In the genomic region with DNA sequence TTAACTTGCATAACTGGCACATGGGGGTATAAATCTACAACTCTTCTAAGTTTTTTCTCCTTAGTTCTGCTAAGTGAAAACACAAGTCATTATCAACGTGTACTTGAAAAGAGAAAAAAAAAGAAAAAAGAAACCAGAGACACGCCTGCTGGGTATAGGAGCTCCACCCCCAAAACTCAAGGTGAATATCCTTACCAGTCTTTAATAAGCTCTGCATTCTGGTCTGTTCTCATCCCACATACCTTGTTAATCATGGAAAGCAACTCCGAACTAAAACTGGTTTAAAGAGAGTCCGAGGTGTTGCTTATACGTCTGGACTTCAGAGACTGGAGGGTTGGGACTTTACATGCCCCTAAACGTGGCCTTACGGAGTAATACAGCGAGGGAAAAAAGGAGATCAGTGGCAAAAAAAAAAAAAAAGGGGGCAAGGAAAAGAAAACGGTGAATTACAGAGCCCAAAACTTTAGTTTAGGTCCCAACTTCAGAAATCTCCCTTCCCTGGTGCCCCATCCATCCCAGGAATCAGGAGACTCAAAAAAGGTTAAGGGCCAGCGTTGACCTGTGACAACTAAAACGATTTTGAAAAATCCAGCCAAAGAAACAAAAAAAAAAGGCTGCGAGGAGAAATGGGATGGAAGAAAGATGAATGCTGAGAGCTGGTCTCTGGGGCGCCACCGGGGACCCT, we compare ENCODE assay signal across 8 cellular contexts. TPM values are rescaled to one million over a fixed set of nuclear protein-coding genes. Genes with fewer than 3 reads are reported as not detected.
DNase-seq lines count a peak whose midpoint lies in the region; ATAC-seq and TF ChIP-seq lines count a peak whose summit lies in the region.

No MANE protein-coding gene starts in this region.

- no peak for ATAC-seq in heart left ventricle
- no peak for ATAC-seq in left ventricle myocardium superior
- ATAC-seq in HG02759 (IDR thresholded peaks at IDR 0.05; ENCODE audit: unreplicated experiment): peak; percentile 10

- peak overlapping the region; percentile 33 to 98 (median 93) for H3K27ac ChIP-seq in heart left ventricle

- peak overlapping the region; percentile 95 for H3K9ac ChIP-seq in adipocyte (ENCODE audit: low read length)

- TF ChIP-seq POLR2A in heart left ventricle (IDR thresholded peaks at IDR 0.05): no peak

- no peak for TF ChIP-seq CTCF in heart left ventricle (IDR thresholded peaks at IDR 0.05)

- H3K36me3 ChIP-seq in heart left ventricle (peaks cover 0 to 4% (median 0%) of the 10 kb centered on the region in 9 donors), adipocyte (ENCODE audit: control insufficient read depth, insufficient read depth, low read length, severe bottlenecking) (no peaks in the 10 kb centered on the region)

- H3K4me1 ChIP-seq in heart left ventricle (peaks cover 0 to 46% (median 30%) of the 10 kb centered on the region in 12 donors), adipocyte (ENCODE audit: control insufficient read depth, insufficient read depth, low read length) (peaks cover 25% of the 10 kb centered on the region)

- no peaks in the 10 kb centered on the region for H3K9me3 ChIP-seq in heart left ventricle
- H3K9me3 ChIP-seq in adipocyte (ENCODE audit: control insufficient read depth, low read length): no peaks in the 10 kb centered on the region

- peak overlapping the region; percentile 63 to 90 (median 78) for H3K4me3 ChIP-seq in heart left ventricle
- peak overlapping the region; percentile 89 for H3K4me3 ChIP-seq in adipocyte (ENCODE audit: low read length)

- intact Hi-C loops in heart left ventricle (cut with DNase I) (loop anchor here in 7 of 10 donors (2.0 to 10.0 kb wide), 13 partner anchors 71 to 808 kb away; a partner anchor contains a TSS), left ventricle myocardium superior (cut with micrococcal nuclease) (loop anchor here (5.0 kb wide), 1 partner anchor 521 kb away; a partner anchor contains a TSS)

- H3K27me3 ChIP-seq in heart left ventricle (no peaks in the 10 kb centered on the region), adipocyte (replicated peaks; ENCODE audit: control insufficient read depth, insufficient read depth, low read length) (no peaks in the 10 kb centered on the region)

- 1 to 4% (median 2%) methylated on average over 14 of the region's 14 CpGs for WGBS in heart left ventricle, 4 donors

- DNase-seq in heart left ventricle (no peak), left ventricle myocardium superior (no peak), NCI-H82 (lab: John Stamatoyannopoulos, UW) (peak; percentile 71), adipocyte (ENCODE audit: low read depth) (peak; percentile 65), iPS-NIHi11 (ENCODE audit: low spot score) (peak; percentile 30), occipital lobe (lab: John Stamatoyannopoulos, UW) (no peak)
- peak; percentile 5 for DNase-seq in stimulated activated CD4-positive, alpha-beta T cell treated with anti-CD3 and anti-CD28 coated beads, Interleukin-1b, Interleukin-23, amount 100 ng/mL, for 48 hours

RNA-seq across cellular contexts. Expression of a gene that starts 1.0 kb away (rescaled TPM):
- 10 to 100 TPM; 23.8 to 84.1 (median 72.1) TPM for total RNA-seq in heart left ventricle
- polyA plus RNA-seq in heart left ventricle: 10 to 100 TPM; 23.1 to 73.7 TPM
- 64.3 TPM for total RNA-seq in left ventricle myocardium superior
- total RNA-seq in occipital lobe: 31.0 TPM

Comparison
In these comparisons a context has a peak if more than half of its experiments do, and no peak if none do; other contexts are left out.
1. DNase-seq: peak in NCI-H82 (single experiment), adipocyte (single experiment), iPS-NIHi11 (single experiment) and stimulated activated CD4-positive, alpha-beta T cell treated with anti-CD3 and anti-CD28 coated beads, Interleukin-1b, Interleukin-23, amount 100 ng/mL, for 48 hours (single experiment); none in heart left ventricle (0 of 5), left ventricle myocardium superior (single experiment) and occipital lobe (single experiment).